Comparison of ENCODE assay signal across 11 cellular contexts in genomic region chr11:27200779-27201453, GRCh38.
A peak's percentile ranks its signal among the peaks of the same experiment; 100 is the strongest.
DNase-seq lines count a peak whose midpoint lies in the region; ATAC-seq and TF ChIP-seq lines count a peak whose summit lies in the region.
"Had no signal": no experiment of that assay in that cellular context is flagged by ENCODE, and none has a peak within 500 bp of the region (broad histone marks: within the 10 kb centered on the region; RNA-seq: fewer than 3 reads in every experiment).

No MANE protein-coding gene starts in this region.

- peaks cover 16% of the 10 kb centered on the region for H3K4me1 ChIP-seq in OCI-LY1 (ENCODE audit: insufficient read depth, low read length, severe bottlenecking)
- H3K4me1 ChIP-seq in rectal smooth muscle tissue (ENCODE audit: control insufficient read depth, insufficient read depth, low read length) = peaks cover 26% of the 10 kb centered on the region

- H3K4me2 ChIP-seq in OCI-LY1 (ENCODE audit: low read length) = no peak overlapping the region; the same call in 1 of the 2 replicates

- no peaks in the 10 kb centered on the region for H3K79me2 ChIP-seq in OCI-LY1 (ENCODE audit: insufficient read depth, low read length)

- H3K27me3 ChIP-seq in OCI-LY1 (ENCODE audit: insufficient read depth, low read length) (no peaks in the 10 kb centered on the region), rectal smooth muscle tissue (ENCODE audit: control insufficient read depth, insufficient read depth, low read length) (no peaks in the 10 kb centered on the region)
- H3K27me3 ChIP-seq: esophagus muscularis mucosa had no signal

- H3K36me3 ChIP-seq in OCI-LY1 (ENCODE audit: insufficient read depth, low read length) (no peaks in the 10 kb centered on the region), rectal smooth muscle tissue (ENCODE audit: control insufficient read depth, insufficient read depth, low read length) (no peaks in the 10 kb centered on the region)
- H3K36me3 ChIP-seq: esophagus muscularis mucosa had no signal

- H3K4me3 ChIP-seq in AG10803 (ENCODE audit: low read length) (no peak overlapping the region), OCI-LY1 (ENCODE audit: low read depth, low read length, poor library complexity, severe bottlenecking) (no peak overlapping the region), rectal smooth muscle tissue (ENCODE audit: low read length) (no peak overlapping the region)
- H3K4me3 ChIP-seq: esophagus muscularis mucosa, GM12878 had no signal

- ATAC-seq in GM19023 (IDR thresholded peaks at IDR 0.05; ENCODE audit: unreplicated experiment) = no peak
- no peak for ATAC-seq in HG03432 (IDR thresholded peaks at IDR 0.05; ENCODE audit: unreplicated experiment)
- ATAC-seq: GM12878 had no signal

- H3K9me2 ChIP-seq in OCI-LY1 (ENCODE audit: low read depth, low read length) = no peaks in the 10 kb centered on the region

- H3K27ac ChIP-seq in OCI-LY1 (ENCODE audit: low read depth, low read length, poor library complexity, severe bottlenecking) (peak overlapping the region; percentile 32), epithelial cell of prostate (peak overlapping the region; percentile 58), rectal smooth muscle tissue (ENCODE audit: low read depth, low read length) (peak overlapping the region; percentile 74)

- H3K9ac ChIP-seq in OCI-LY1 (ENCODE audit: low read length) = no peak overlapping the region
- no peak overlapping the region for H3K9ac ChIP-seq in rectal smooth muscle tissue (ENCODE audit: low read length)

- H4K20me1 ChIP-seq in OCI-LY1 (ENCODE audit: insufficient read depth, low read length) = no peaks in the 10 kb centered on the region

- peak; percentile 46 for DNase-seq in AG10803 (ENCODE audit: low read depth)
- DNase-seq in epithelial cell of prostate (ENCODE audit: low read depth, low spot score) = no peak
- no peak for DNase-seq in RKO (ENCODE audit: low spot score)
- no peak for DNase-seq in retina
- DNase-seq: NCI-H1694 treated with DMSO at 0.1 percent for 48 hours had no signal

- H2AFZ ChIP-seq in OCI-LY1 (ENCODE audit: low read length) = no peak overlapping the region

- no peaks in the 10 kb centered on the region for H3F3A ChIP-seq in OCI-LY1 (ENCODE audit: insufficient read depth, low read length)

- H3K9me3 ChIP-seq in OCI-LY1 (ENCODE audit: low read length) = no peaks in the 10 kb centered on the region
- H3K9me3 ChIP-seq: esophagus muscularis mucosa had no signal

- TF ChIP-seq CTCF in AG10803 (conservative IDR thresholded peaks at IDR 0.05; ENCODE audit: low read length) (no peak), OCI-LY1 (IDR thresholded peaks at IDR 0.05; ENCODE audit: low read length) (no peak)
